13 cellular contexts compared by ENCODE assay signal in the genomic region with DNA sequence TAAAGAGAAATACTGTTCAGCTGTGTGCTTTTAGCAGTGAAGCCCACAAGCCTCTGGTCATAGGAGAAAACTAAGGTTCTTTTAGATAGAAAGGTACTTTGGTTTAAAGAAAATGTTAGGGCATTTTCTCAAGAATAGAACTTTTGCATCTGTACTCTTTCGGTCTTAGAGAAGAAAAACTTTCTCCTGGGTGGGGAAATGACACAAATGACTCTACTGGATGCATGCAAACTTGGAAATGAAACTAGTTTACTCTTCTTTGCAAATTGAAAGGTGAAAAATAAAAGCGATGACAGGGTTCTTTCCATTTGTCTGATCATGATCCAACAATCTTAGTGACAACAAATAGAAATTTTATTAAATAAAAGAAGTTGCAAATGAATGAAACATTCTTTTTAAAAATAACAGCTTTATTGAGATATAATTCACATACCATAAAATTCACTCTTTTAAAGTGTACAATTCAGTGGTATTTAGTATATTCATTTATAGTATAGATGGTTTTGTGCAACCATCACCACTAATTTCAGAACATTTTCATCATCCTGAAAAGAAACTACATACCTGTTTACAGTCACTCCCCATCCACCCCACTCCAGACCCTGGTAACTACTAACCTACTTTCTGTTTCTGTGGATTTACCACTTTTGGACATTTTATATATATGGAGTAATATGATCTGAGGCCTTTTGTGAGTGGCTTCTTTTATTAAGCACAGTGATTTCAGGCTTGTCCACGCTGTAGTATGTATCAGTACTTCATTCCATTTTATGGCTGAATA. TPM values are rescaled to one million over a fixed set of nuclear protein-coding genes. Genes with fewer than 3 reads are reported as not detected.
DNase-seq lines count a peak whose midpoint lies in the region; ATAC-seq, FAIRE-seq and TF ChIP-seq lines count a peak whose summit lies in the region.
"Had no signal": no experiment of that assay in that cellular context is flagged by ENCODE, and none has a peak within 500 bp of the region (broad histone marks: within the 10 kb centered on the region; RNA-seq: fewer than 3 reads in every experiment).

No MANE protein-coding gene starts in this region.

- no peaks in the 10 kb centered on the region for H3K9me3 ChIP-seq in PC-3 (ENCODE audit: low read length)

- H3K27ac ChIP-seq in ACC112 (ENCODE audit: low read depth, low read length) (peak overlapping the region; percentile 82; the same call in 1 of the 2 replicates), PC-3 (ENCODE audit: low read length) (no peak overlapping the region)

- H3K36me3 ChIP-seq in ACC112 (ENCODE audit: insufficient read depth, low read length) (peaks cover 3% of the 10 kb centered on the region; the same call in 1 of the 2 replicates), PC-3 (ENCODE audit: low read depth, low read length) (no peaks in the 10 kb centered on the region)

- POLR2A ChIA-PET in PC-3 (lab: Charles Lee; ENCODE audit: unreplicated experiment): no interaction called here

- H3K4me3 ChIP-seq in ACC112 (ENCODE audit: low read depth, low read length): peak overlapping the region; percentile 93; the same call in 1 of the 2 replicates
- H3K4me3 ChIP-seq in PC-3 (ENCODE audit: low read length): peak overlapping the region; percentile 98; the same call in 1 of the 2 replicates

- H3K79me2 ChIP-seq in ACC112 (ENCODE audit: control insufficient read depth, insufficient read depth, low read length, unreplicated experiment) (peaks cover 48% of the 10 kb centered on the region), PC-3 (ENCODE audit: low read length) (peaks cover 74% of the 10 kb centered on the region)

- H3K9ac ChIP-seq in PC-3 (ENCODE audit: low read length): no peak overlapping the region

- no peaks in the 10 kb centered on the region for H4K20me1 ChIP-seq in PC-3 (ENCODE audit: low read length)

- no peaks in the 10 kb centered on the region for H3F3A ChIP-seq in PC-3 (ENCODE audit: low read length, unreplicated experiment)

- no peak overlapping the region for H2AFZ ChIP-seq in ACC112 (ENCODE audit: low read length, unreplicated experiment)
- H2AFZ ChIP-seq in PC-3 (ENCODE audit: low read length): no peak overlapping the region

- intact Hi-C loops in PC-3 (cut with micrococcal nuclease): no loop called here

- peak overlapping the region; percentile 100 for H3K4me2 ChIP-seq in PC-3 (ENCODE audit: low read length)

- no TSS peak for BruUV-seq in PC-3 (replicated peaks; lab: Mats Ljungman, UMichigan)

- H3K27me3 ChIP-seq in ACC112 (ENCODE audit: insufficient read depth, low read length) (no peaks in the 10 kb centered on the region), PC-3 (ENCODE audit: low read length) (no peaks in the 10 kb centered on the region)

- peaks cover 17% of the 10 kb centered on the region for H3K4me1 ChIP-seq in ACC112 (ENCODE audit: control insufficient read depth, insufficient read depth, low read length, unreplicated experiment)
- H3K4me1 ChIP-seq in PC-3 (ENCODE audit: insufficient read depth, low read length): peaks cover 25% of the 10 kb centered on the region

- CTCF ChIA-PET in PC-3 (lab: Charles Lee): no interaction called here

- TF ChIP-seq CTCF in GM10266 (IDR thresholded peaks at IDR 0.05; ENCODE audit: control insufficient read depth, insufficient read depth, low read depth, missing control alignments): no peak
- TF ChIP-seq CTCF in PC-3 (conservative IDR thresholded peaks at IDR 0.05; ENCODE audit: low read depth, low read length): no peak

- ATAC-seq in PC-3 (no peak), left lobe of liver (no peak)
- ATAC-seq: Panc1 had no signal

- peak; percentile 15 for FAIRE-seq in endometrium (lab: Jason Lieb, UNC)

- H3K9me2 ChIP-seq in PC-3 (replicated peaks; ENCODE audit: low read length): no peaks in the 10 kb centered on the region

- DNase-seq in GM10266 (ENCODE audit: extremely low spot score) (peak; percentile 35), PC-3 (no peak), occipital lobe (lab: John Stamatoyannopoulos, UW) (no peak), DMS53 (lab: John Stamatoyannopoulos, UW) (no peak), left lobe of liver (ENCODE audit: low spot score) (no peak), glomerular visceral epithelial cell (ENCODE audit: extremely low spot score) (no peak)
- DNase-seq: activated effector memory CD4-positive, alpha-beta T cell treated with anti-CD3 and anti-CD28 coated beads, Interleukin-2, amount 50 U/mL, for 16 hours; C1 segment of cervical spinal cord; cortex of kidney; NCI-H2107 had no signal

RNA-seq across cellular contexts. Expression of gene TMEM217, which starts 2.3 kb away (rescaled TPM):
- 2.2 and 2.4 TPM in 2 replicates for total RNA-seq in PC-3 (2014; rRNA removed)
- total RNA-seq in occipital lobe: 1.2 TPM
- not detected for total RNA-seq in left lobe of liver

RNA-seq across cellular contexts. Expression of gene TBC1D22B, which starts 2.7 kb away (rescaled TPM):
- total RNA-seq in PC-3 (2014; rRNA removed) (9.1 and 9.6 TPM in 2 replicates), occipital lobe (8.0 TPM), left lobe of liver (2.1 TPM)
